Comparison of ENCODE assay signal across 12 cellular contexts in genomic region chr1:110636149-110636935, GRCh38. TPM values are rescaled to one million over a fixed set of nuclear protein-coding genes. Genes with fewer than 3 reads are reported as not detected.
A peak's percentile ranks its signal among the peaks of the same experiment; 100 is the strongest.
DNase-seq lines count a peak whose midpoint lies in the region; ATAC-seq, FAIRE-seq and TF ChIP-seq lines count a peak whose summit lies in the region.
"Had no signal": no experiment of that assay in that cellular context is flagged by ENCODE, and none has a peak within 500 bp of the region (broad histone marks: within the 10 kb centered on the region; RNA-seq: fewer than 3 reads in every experiment).

No MANE protein-coding gene starts in this region.

- ATAC-seq in activated T-helper 17 cell treated with anti-CD3 and anti-CD28 coated beads, Interleukin-2, amount 50 U/mL, for 72 hours (replicated peaks), result no peak
- no peak for ATAC-seq in psoas muscle
- ATAC-seq: esophagus mucosa, left colon had no signal

- H3K4me3 ChIP-seq in GM12865 (ENCODE audit: low read depth, low read length) (peak overlapping the region; percentile 22), small intestine (ENCODE audit: low read depth in 1 of 2, low read length in 2 of 2) (no peak overlapping the region), psoas muscle (no peak overlapping the region)
- H3K4me3 ChIP-seq: right atrium auricular region had no signal

- DNase-seq in GM12865 (ENCODE audit: low read depth) (peak; percentile 78), small intestine (peak; percentile 24), frontal cortex (ENCODE audit: low spot score in 2 of 2) (no peak), NCI-H345 treated with DMSO at 0.1 percent for 48 hours (lab: John Stamatoyannopoulos, UW; ENCODE audit: unreplicated experiment) (no peak), psoas muscle (no peak)
- DNase-seq: COR-L47, left colon had no signal

- WGBS in small intestine, 3 donors, result 69 to 81% (median 72%) methylated on average over 4 of the region's 4 CpGs
- whole genome bisulfite sequencing in psoas muscle, 3 donors, result 88 to 96% (median 94%) methylated on average over 4 of the region's 4 CpGs

- H3K4me3 Mint-ChIP-seq in activated T-helper 17 cell treated with anti-CD3 and anti-CD28 coated beads, Interleukin-2, amount 50 U/mL, for 72 hours, result no peak overlapping the region

- FAIRE-seq in small intestine (lab: Jason Lieb, UNC) (no peak), frontal cortex (lab: Jason Lieb, UNC) (no peak)

- H3K27me3 ChIP-seq in small intestine (ENCODE audit: control insufficient read depth in 2 of 2, insufficient read depth in 2 of 2, low read length in 2 of 2), result no peaks in the 10 kb centered on the region
- H3K27me3 ChIP-seq in psoas muscle (ENCODE audit: insufficient read depth in 3 of 3, low read length in 2 of 3), result no peaks in the 10 kb centered on the region
- H3K27me3 ChIP-seq: right atrium auricular region had no signal

- H3K9me3 Mint-ChIP-seq in activated T-helper 17 cell treated with anti-CD3 and anti-CD28 coated beads, Interleukin-2, amount 50 U/mL, for 72 hours, result peaks cover 11% of the 10 kb centered on the region

- H3K4me1 ChIP-seq in small intestine (ENCODE audit: control insufficient read depth in 2 of 2, insufficient read depth in 1 of 2, low read depth in 1 of 2, low read length in 1 of 2) (peaks cover 0 to 4% of the 10 kb centered on the region in 2 donors), psoas muscle (no peaks in the 10 kb centered on the region)

- H3K27ac Mint-ChIP-seq in activated T-helper 17 cell treated with anti-CD3 and anti-CD28 coated beads, Interleukin-2, amount 50 U/mL, for 72 hours, result peak overlapping the region; percentile 92

- TF ChIP-seq CTCF in GM12865 (IDR thresholded peaks at IDR 0.05; ENCODE audit: insufficient read depth, low read depth, low read length, missing control alignments), result no peak
- no peak for TF ChIP-seq CTCF in psoas muscle (IDR thresholded peaks at IDR 0.05)

- no peaks in the 10 kb centered on the region for H3K9me3 ChIP-seq in KOPT-K1 (ENCODE audit: insufficient read depth, low read length, poor library complexity, severe bottlenecking)
- H3K9me3 ChIP-seq in small intestine (ENCODE audit: control insufficient read depth, low read depth), result no peaks in the 10 kb centered on the region
- H3K9me3 ChIP-seq in psoas muscle, result no peaks in the 10 kb centered on the region
- H3K9me3 ChIP-seq: right atrium auricular region had no signal

- H3K27me3 Mint-ChIP-seq in activated T-helper 17 cell treated with anti-CD3 and anti-CD28 coated beads, Interleukin-2, amount 50 U/mL, for 72 hours, result no peaks in the 10 kb centered on the region

- H3K36me3 ChIP-seq in KOPT-K1 (ENCODE audit: insufficient read depth, low read length) (no peaks in the 10 kb centered on the region), small intestine (ENCODE audit: control insufficient read depth in 2 of 2, insufficient read depth in 2 of 2, low read length in 2 of 2) (no peaks in the 10 kb centered on the region), psoas muscle (ENCODE audit: insufficient read depth in 1 of 2, low read depth in 1 of 2) (no peaks in the 10 kb centered on the region)
- H3K36me3 ChIP-seq: right atrium auricular region had no signal

- H3K4me1 Mint-ChIP-seq in activated T-helper 17 cell treated with anti-CD3 and anti-CD28 coated beads, Interleukin-2, amount 50 U/mL, for 72 hours, result peaks cover 60% of the 10 kb centered on the region

- H3K36me3 Mint-ChIP-seq in activated T-helper 17 cell treated with anti-CD3 and anti-CD28 coated beads, Interleukin-2, amount 50 U/mL, for 72 hours (ENCODE audit: low read depth), result no peaks in the 10 kb centered on the region

- H3K27ac ChIP-seq in KOPT-K1 (ENCODE audit: low read depth, low read length, poor library complexity, severe bottlenecking) (peak overlapping the region; percentile 91), small intestine (ENCODE audit: low read depth in 1 of 2, low read length in 1 of 2) (peak overlapping the region in 1 of 2 donors; percentile 82), psoas muscle (no peak overlapping the region)
- H3K27ac ChIP-seq: right atrium auricular region had no signal

- intact Hi-C loops in psoas muscle (cut with DNase I), result no loop called here

RNA-seq across cellular contexts. Expression of gene KCNA2, which starts 30.2 kb away (rescaled TPM):
- total RNA-seq in activated T-helper 17 cell treated with anti-CD3 and anti-CD28 coated beads, Interleukin-2, amount 50 U/mL, for 72 hours, result 1 to 10 TPM; 1.6 to 4.7 TPM
- polyA plus RNA-seq in small intestine (under 1 TPM in 1 of 3 donors, not detected in 2; 0.28 TPM), psoas muscle (under 1 TPM; 0.06 to 0.43 (median 0.14) TPM)
- total RNA-seq in frontal cortex (3.7 TPM), psoas muscle (1 to 10 TPM in 1 of 4 donors, under 1 TPM in 3; 0.05 to 1.1 (median 0.64) TPM)
- total RNA-seq: MCF 10A had no signal

RNA-seq across cellular contexts. Expression of gene KCNA3, which starts 38.4 kb away (rescaled TPM):
- total RNA-seq in activated T-helper 17 cell treated with anti-CD3 and anti-CD28 coated beads, Interleukin-2, amount 50 U/mL, for 72 hours, result 10 to 100 TPM; 22.7 to 61.7 TPM
- polyA plus RNA-seq in small intestine, result under 1 TPM in 2 of 3 donors, not detected in 1; 0.27 to 0.45 TPM
- total RNA-seq in frontal cortex, result 20.8 TPM
- under 1 TPM in 3 of 4 donors, not detected in 1; 0.08 to 0.56 (median 0.16) TPM for total RNA-seq in psoas muscle
- polyA plus RNA-seq in psoas muscle, result not detected
- total RNA-seq: MCF 10A had no signal

Comparison
In these comparisons a context has a peak if more than half of its experiments do, and no peak if none do; other contexts are left out.
1. DNase-seq: peak in GM12865 (single experiment) and small intestine (single experiment); none in frontal cortex (0 of 2), NCI-H345 treated with DMSO at 0.1 percent for 48 hours (single experiment) and psoas muscle (0 of 2).
2. RNA of gene KCNA3, which starts 38.4 kb away (total RNA-seq): 22.7 to 61.7 TPM in activated T-helper 17 cell treated with anti-CD3 and anti-CD28 coated beads, Interleukin-2, amount 50 U/mL, for 72 hours and 20.8 TPM in frontal cortex (single experiment); 0.08 to 0.56 TPM in psoas muscle; every median in the first group is over 10 times any median in the second.